ENCODE assay signal across 28 cellular contexts in the genomic region with DNA sequence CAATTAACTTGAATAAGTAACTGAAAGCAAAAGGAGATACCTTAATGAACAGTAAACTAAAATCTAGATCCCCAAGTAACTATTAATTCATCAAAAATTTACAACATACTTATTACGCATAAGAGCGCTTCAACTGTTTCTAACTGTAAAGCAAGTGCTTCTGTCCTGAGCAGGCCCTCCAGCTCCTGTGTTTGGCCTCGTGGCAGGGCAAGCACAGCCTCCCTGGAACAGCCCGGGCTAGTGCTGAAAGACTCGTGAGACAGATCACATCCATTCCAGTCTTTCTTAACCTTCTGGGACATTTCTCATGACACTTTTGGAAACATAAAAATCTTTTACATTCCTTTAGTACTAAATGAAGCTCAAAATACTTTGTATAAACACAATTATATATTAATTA.
"Had no signal": no experiment of that assay in that cellular context is flagged by ENCODE, and none has a peak within 500 bp of the region (broad histone marks: within the 10 kb centered on the region; RNA-seq: fewer than 3 reads in every experiment).

No MANE protein-coding gene starts in this region.

- H3K27me3 ChIP-seq: neutrophil, pancreas, right atrium auricular region, right lobe of liver, sigmoid colon, suprapubic skin, testis, tibial artery, transverse colon, uterus had no signal

- DNase-seq: naive B cell; naive thymus-derived CD8-positive, alpha-beta T cell; nephron progenitor cell; nucleus accumbens; pancreas; retina; right lobe of liver; sigmoid colon; small intestine; stimulated activated CD4-positive, alpha-beta T cell treated with anti-CD3 and anti-CD28 coated beads, Interleukin-15, amount 100 ng/mL, for 24 hours; stimulated activated CD4-positive, alpha-beta T cell treated with anti-CD3 and anti-CD28 coated beads, Interleukin-2, amount 100 ng/mL, for 24 hours; stimulated activated CD4-positive, alpha-beta T cell treated with anti-CD3 and anti-CD28 coated beads, Interleukin-4, amount 100 ng/mL, for 1 hour; stimulated activated CD4-positive, alpha-beta T cell treated with anti-CD3 and anti-CD28 coated beads, Interleukin-4, amount 100 ng/mL, for 4 hours; stimulated activated CD8-positive, alpha-beta memory T cell treated with anti-CD3 and anti-CD28 coated beads, Interleukin-4, amount 100 ng/mL, for 48 hours; stimulated activated naive CD4-positive, alpha-beta T cell; stimulated activated naive CD8-positive, alpha-beta T cell treated with anti-CD3 and anti-CD28 coated beads, Interleukin-15, amount 100 ng/mL, for 72 hours; stimulated activated naive CD8-positive, alpha-beta T cell treated with anti-CD3 and anti-CD28 coated beads, Interleukin-15, Interleukin-2, amounts not matched to agents 100 U/mL and 50 U/mL, for 24 hours; substantia nigra; testis; tibial artery; transverse colon; uterus had no signal

- H3K4me3 ChIP-seq: pancreas, prostate gland, right atrium auricular region, right lobe of liver, sigmoid colon, suprapubic skin, testis, tibial artery, transverse colon, uterus had no signal

- H3K9me3 ChIP-seq: neutrophil, pancreas, prostate gland, right atrium auricular region, right lobe of liver, sigmoid colon, suprapubic skin, testis, tibial artery, transverse colon, uterus had no signal

- H3K36me3 ChIP-seq: neutrophil, pancreas, prostate gland, right atrium auricular region, right lobe of liver, sigmoid colon, suprapubic skin, tibial artery, transverse colon, uterus had no signal

- H3K4me1 ChIP-seq: pancreas, prostate gland, right atrium auricular region, right lobe of liver, suprapubic skin, testis, tibial artery, uterus had no signal

- H3K27ac ChIP-seq: neutrophil, pancreas, prostate gland, right atrium auricular region, right lobe of liver, suprapubic skin, testis, tibial artery, transverse colon, uterus had no signal

- ATAC-seq: naive thymus-derived CD8-positive, alpha-beta T cell; natural killer cell treated with Interleukin-12 subunit alpha and Interleukin-12 subunit beta and Interleukin-15 and Interleukin-18, amount 100 ng/mL, for 72 hours; pancreas; right lobe of liver; stimulated activated memory B cell treated with anti-CD40 and anti-IgM and Interleukin-4, amounts not matched to agents 10 μg/mL and 1 μg/mL and 100 μg/mL, for 72 hours; stimulated activated naive CD8-positive, alpha-beta T cell treated with anti-CD3 and anti-CD28 coated beads, Interleukin-15, amount 100 ng/mL, for 72 hours; stimulated activated naive CD8-positive, alpha-beta T cell treated with anti-CD3 and anti-CD28 coated beads, Interleukin-15, Interleukin-2, amounts not matched to agents 100 U/mL and 50 U/mL, for 24 hours had no signal
